In the genomic region with DNA sequence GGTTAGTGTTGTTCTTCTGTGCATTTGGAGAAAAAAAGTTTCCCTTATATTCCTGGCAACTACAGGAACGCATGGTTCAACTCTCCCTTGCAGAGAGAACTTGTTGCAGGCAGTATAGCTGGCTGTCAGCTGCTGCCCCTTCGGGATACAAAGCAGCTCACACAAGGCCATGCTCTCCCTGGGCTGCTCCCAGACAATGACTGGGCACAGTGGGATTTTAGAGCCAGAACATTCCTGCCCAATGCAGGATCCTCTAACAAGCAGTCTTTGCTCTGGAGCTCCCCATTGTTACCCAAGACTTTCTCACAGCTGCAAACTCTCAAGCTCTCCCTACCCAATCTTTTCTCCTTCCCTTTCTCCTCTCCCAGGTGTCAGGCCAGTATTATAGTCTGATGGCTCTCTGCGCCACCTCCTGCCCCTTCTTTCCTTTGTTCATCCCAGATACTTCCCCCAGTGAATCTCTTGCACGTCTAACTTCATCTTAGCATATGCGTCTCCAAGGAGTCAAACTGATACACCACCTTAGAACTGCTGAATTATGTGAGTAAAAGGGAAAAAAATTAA, we compare ENCODE assay signal across 1 cellular context.
TF ChIP-seq lines count a peak whose summit lies in the region.

No MANE protein-coding gene starts in this region.

TF ChIP-seq in H1, 55 proteins besides CTCF, POLR2A, EP300 and RAD21 (continued from another document):
- TF ChIP-seq, protein P1, sequence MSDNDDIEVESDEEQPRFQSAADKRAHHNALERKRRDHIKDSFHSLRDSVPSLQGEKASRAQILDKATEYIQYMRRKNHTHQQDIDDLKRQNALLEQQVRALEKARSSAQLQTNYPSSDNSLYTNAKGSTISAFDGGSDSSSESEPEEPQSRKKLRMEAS (IDR thresholded peaks at IDR 0.05) = peak; percentile 41; the same call in 1 of the 2 replicates
- TF ChIP-seq CHD1 (IDR thresholded peaks at IDR 0.05; ENCODE audit: low read depth, low read length) (no peak), KDM1A (IDR thresholded peaks at IDR 0.05; ENCODE audit: borderline replicate concordance, low read length) (0 out of 2 replicates have a peak, but pooled peaks have one; percentile 61), SRF (IDR thresholded peaks at IDR 0.05; ENCODE audit: low read depth, low read length) (no peak), TCF12 (IDR thresholded peaks at IDR 0.05; ENCODE audit: low read depth, low read length) (peak; percentile 63; the same call in 1 of the 2 replicates)
